In genomic region chr7:100167912-100168323, GRCh38 we compare ENCODE assay signal across 8 cellular contexts. TPM values are rescaled to one million over a fixed set of nuclear protein-coding genes. Genes with fewer than 3 reads are reported as not detected.
DNase-seq lines count a peak whose midpoint lies in the region; ATAC-seq and TF ChIP-seq lines count a peak whose summit lies in the region.

No MANE protein-coding gene starts in this region.

- H3K27ac Mint-ChIP-seq in chondrocyte (ENCODE audit: unreplicated experiment): no peak overlapping the region
- no peak overlapping the region for H3K27ac Mint-ChIP-seq in memory B cell

- peaks cover 26% of the 10 kb centered on the region for H3K4me1 Mint-ChIP-seq in chondrocyte (ENCODE audit: low read depth)
- peaks cover 38% of the 10 kb centered on the region for H3K4me1 Mint-ChIP-seq in memory B cell

- H3K9me3 Mint-ChIP-seq in chondrocyte (ENCODE audit: low read depth): no peaks in the 10 kb centered on the region
- H3K9me3 Mint-ChIP-seq in memory B cell: no peaks in the 10 kb centered on the region

- ATAC-seq in memory B cell (ENCODE audit: low read depth): no peak
- ATAC-seq in HG03354 (IDR thresholded peaks at IDR 0.05; ENCODE audit: poor library complexity, severe bottlenecking, unreplicated experiment): no peak

- H3K36me3 Mint-ChIP-seq in chondrocyte (ENCODE audit: low read depth): no peaks in the 10 kb centered on the region
- peaks cover 2% of the 10 kb centered on the region for H3K36me3 Mint-ChIP-seq in memory B cell

- peak overlapping the region; percentile 70 for H3K4me3 Mint-ChIP-seq in chondrocyte (ENCODE audit: unreplicated experiment)
- H3K4me3 Mint-ChIP-seq in memory B cell: peak overlapping the region; percentile 28

- TF ChIP-seq CTCF in AG09309 (IDR thresholded peaks at IDR 0.05; ENCODE audit: control insufficient read depth, insufficient read depth, low read depth, low read length, missing control alignments) (no peak), chondrocyte (IDR thresholded peaks at IDR 0.05) (no peak)

- DNase-seq in AG09309 (ENCODE audit: low read depth): no peak
- peak; percentile 34 for DNase-seq in LHCN-M2 (ENCODE audit: low read depth)
- DNase-seq in chondrocyte (ENCODE audit: low spot score): peak; percentile 49
- DNase-seq in memory B cell (ENCODE audit: low spot score in 2 of 2): no peak
- no peak for DNase-seq in MV-4-11 (lab: John Stamatoyannopoulos, UW)
- DNase-seq in NCI-H2081 (lab: John Stamatoyannopoulos, UW): no peak
- DNase-seq in dermis blood vessel endothelial cell: no peak

- H3K27me3 Mint-ChIP-seq in chondrocyte (ENCODE audit: low read depth) (peaks cover 5% of the 10 kb centered on the region), memory B cell (peaks cover 30% of the 10 kb centered on the region)

- H3K4me3 ChIP-seq in AG09309 (ENCODE audit: control insufficient read depth, low read depth, low read length): peak overlapping the region; percentile 55

RNA-seq across cellular contexts. Expression of gene GAL3ST4, which starts 0.5 kb away (rescaled TPM):
- 6.7 and 9.8 TPM in 2 replicates for total RNA-seq in LHCN-M2 (2014; rRNA removed)
- polyA plus RNA-seq in LHCN-M2 (2012): 7.0 TPM
- 1.8 to 4.9 TPM (median 4.3 TPM) in 3 replicates for total RNA-seq in chondrocyte
- 0.17 and 0.88 TPM in 2 replicates for total RNA-seq in dermis blood vessel endothelial cell

RNA-seq across cellular contexts. Expression of gene GPC2, which starts 9.3 kb away (rescaled TPM):
- total RNA-seq in LHCN-M2 (2014; rRNA removed) (9.6 and 9.9 TPM in 2 replicates), chondrocyte (6.2 to 7.3 TPM (median 6.7 TPM) in 3 replicates), dermis blood vessel endothelial cell (2.8 and 4.4 TPM in 2 replicates)
- polyA plus RNA-seq in LHCN-M2 (2012): 3.2 TPM

RNA-seq across cellular contexts. Expression of gene TRAPPC14, which starts 9.4 kb away (rescaled TPM):
- total RNA-seq in LHCN-M2 (2014; rRNA removed): 18.8 and 21.8 TPM in 2 replicates
- polyA plus RNA-seq in LHCN-M2 (2012): 20.8 TPM
- total RNA-seq in chondrocyte: 15.4 to 19.7 TPM (median 16.3 TPM) in 3 replicates
- 4.1 and 4.7 TPM in 2 replicates for total RNA-seq in dermis blood vessel endothelial cell

RNA-seq across cellular contexts. Expression of gene STAG3, which starts 9.8 kb away (rescaled TPM):
- total RNA-seq in LHCN-M2 (2014; rRNA removed) (0.23 and 0.96 TPM in 2 replicates), chondrocyte (0.57 to 1.2 TPM (median 0.64 TPM) in 3 replicates), dermis blood vessel endothelial cell (0.17 and 0.23 TPM in 2 replicates)
- polyA plus RNA-seq in LHCN-M2 (2012): 0.74 TPM

RNA-seq across cellular contexts. Expression of gene LAMTOR4, which starts 19.2 kb away (rescaled TPM):
- 165 and 202 TPM in 2 replicates for total RNA-seq in LHCN-M2 (2014; rRNA removed)
- polyA plus RNA-seq in LHCN-M2 (2012): 344 TPM
- total RNA-seq in chondrocyte: 73.2 to 89.4 TPM (median 75.7 TPM) in 3 replicates
- total RNA-seq in dermis blood vessel endothelial cell: 55.1 and 133 TPM in 2 replicates

Comparison
In these comparisons a context has a peak if more than half of its experiments do, and no peak if none do; other contexts are left out.
1. DNase-seq: peak in LHCN-M2 (single experiment) and chondrocyte (single experiment); none in AG09309 (single experiment), memory B cell (0 of 2), MV-4-11 (single experiment), NCI-H2081 (0 of 2) and dermis blood vessel endothelial cell (single experiment).